21 cellular contexts compared by ENCODE assay signal in the genomic region with DNA sequence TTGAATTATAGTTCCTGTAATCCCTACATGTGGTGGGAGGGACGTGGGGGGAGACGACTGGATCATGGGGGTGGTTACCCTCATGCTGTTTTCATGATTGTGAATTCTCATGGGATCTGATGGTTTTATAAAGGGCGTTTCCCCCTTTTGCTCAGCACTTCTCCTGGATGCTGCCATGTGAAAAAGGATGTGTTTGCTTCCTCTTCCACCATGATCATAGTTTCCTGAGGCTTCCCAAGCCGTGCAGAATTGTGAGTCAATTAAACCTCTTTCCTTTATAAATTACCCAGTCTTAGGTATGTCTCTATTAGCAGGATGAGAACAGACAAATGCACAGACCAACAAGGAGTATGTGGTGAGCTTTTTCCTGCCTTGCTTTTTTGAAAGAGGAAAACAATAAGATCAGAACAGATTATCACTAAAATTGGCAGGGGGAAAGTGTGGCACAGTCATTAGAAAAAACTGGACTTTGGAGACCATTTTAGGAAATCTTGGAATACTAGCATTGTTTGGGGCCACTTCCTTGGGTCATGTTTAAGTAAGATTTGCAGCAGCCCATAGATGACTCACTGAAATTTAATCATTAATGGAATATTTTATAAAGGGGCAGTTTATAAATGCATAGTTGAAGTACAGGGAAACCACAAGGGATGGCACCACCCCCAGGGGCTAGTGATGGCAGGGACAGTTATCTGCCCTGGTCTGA.
A peak's percentile ranks its signal among the peaks of the same experiment; 100 is the strongest.
DNase-seq lines count a peak whose midpoint lies in the region; ATAC-seq, FAIRE-seq and TF ChIP-seq lines count a peak whose summit lies in the region.
"Had no signal": no experiment of that assay in that cellular context is flagged by ENCODE, and none has a peak within 500 bp of the region (broad histone marks: within the 10 kb centered on the region; RNA-seq: fewer than 3 reads in every experiment).

No MANE protein-coding gene starts in this region.

- H3K4me3 Mint-ChIP-seq in activated CD4-positive, alpha-beta T cell treated with anti-CD3 and anti-CD28 coated beads, Interleukin-2, amount 10 ng/mL, durations not matched to agents 7 days and 5 days, result no peak overlapping the region
- no peak overlapping the region for H3K4me3 Mint-ChIP-seq in activated CD4-positive, alpha-beta memory T cell treated with anti-CD3 and anti-CD28 coated beads for 36 hours

- H3K9ac ChIP-seq in fibroblast of lung (ENCODE audit: insufficient read depth, low read length), result no peak overlapping the region
- H3K9ac ChIP-seq: KMS-11 had no signal

- H3K4me3 ChIP-seq in fibroblast of lung (replicated peaks in 1 of 4; ENCODE audit: control extremely low read depth in 1 of 4, insufficient read depth in 1 of 4, low read depth in 3 of 4, low read length in 4 of 4) (no peak overlapping the region), osteoblast (ENCODE audit: insufficient read depth, low read length) (no peak overlapping the region)
- H3K4me3 ChIP-seq: HAP-1, MG63, PC-9, SJSA1 had no signal

- intact Hi-C loops in posterior vena cava (cut with DNase I), result no loop called here
- intact Hi-C loops in activated CD4-positive, alpha-beta memory T cell treated with anti-CD3 and anti-CD28 coated beads for 36 hours (cut with micrococcal nuclease), result no loop called here

- H3K4me2 ChIP-seq in fibroblast of lung (ENCODE audit: extremely low read depth, insufficient read depth, low read length) (no peak overlapping the region), osteoblast (ENCODE audit: insufficient read depth, low read length) (no peak overlapping the region)
- H3K4me2 ChIP-seq: KMS-11, PC-9 had no signal

- peak; percentile 30 for FAIRE-seq in RCC 7860 (lab: Jason Lieb, UNC)
- FAIRE-seq: HepG2 had no signal

- H3K27ac Mint-ChIP-seq in activated CD4-positive, alpha-beta T cell treated with anti-CD3 and anti-CD28 coated beads, Interleukin-2, amount 10 ng/mL, durations not matched to agents 7 days and 5 days, result no peak overlapping the region
- H3K27ac Mint-ChIP-seq in activated CD4-positive, alpha-beta memory T cell treated with anti-CD3 and anti-CD28 coated beads for 36 hours, result no peak overlapping the region

- H3K36me3 ChIP-seq in fibroblast of lung (ENCODE audit: control insufficient read depth, insufficient read depth, low read length) (no peaks in the 10 kb centered on the region), osteoblast (ENCODE audit: insufficient read depth, low read length) (no peaks in the 10 kb centered on the region)
- H3K36me3 ChIP-seq: HAP-1, MG63, SJSA1 had no signal

- no peaks in the 10 kb centered on the region for H3K9me3 Mint-ChIP-seq in activated CD4-positive, alpha-beta T cell treated with anti-CD3 and anti-CD28 coated beads, Interleukin-2, amount 10 ng/mL, durations not matched to agents 7 days and 5 days
- H3K9me3 Mint-ChIP-seq in activated CD4-positive, alpha-beta memory T cell treated with anti-CD3 and anti-CD28 coated beads for 36 hours, result peaks cover 7% of the 10 kb centered on the region

- CTCF ChIA-PET in activated CD4-positive, alpha-beta T cell treated with anti-CD3 and anti-CD28 coated beads, Interleukin-2, amount 10 ng/mL, durations not matched to agents 7 days and 5 days (lab: Charles Lee), result no interaction called here
- CTCF ChIA-PET in activated CD4-positive, alpha-beta memory T cell treated with anti-CD3 and anti-CD28 coated beads for 36 hours (lab: Charles Lee), result no interaction called here

- H3K79me2 ChIP-seq in fibroblast of lung (ENCODE audit: control insufficient read depth, insufficient read depth, low read length) (no peaks in the 10 kb centered on the region), osteoblast (ENCODE audit: insufficient read depth, low read length) (no peaks in the 10 kb centered on the region)

- no peak overlapping the region for H2AFZ ChIP-seq in fibroblast of lung (ENCODE audit: low read length)
- no peak overlapping the region for H2AFZ ChIP-seq in osteoblast (ENCODE audit: low read length)
- H2AFZ ChIP-seq: PC-9 had no signal

- DNase-seq in EH (ENCODE audit: low read depth) (peak; percentile 40), RCC 7860 (ENCODE audit: low spot score) (peak; percentile 40), fibroblast of lung (ENCODE audit: low read depth in 2 of 2) (peak; percentile 16 to 47), osteoblast (ENCODE audit: insufficient read length, low spot score, missing footprints) (peak; percentile 77), posterior vena cava (ENCODE audit: low spot score) (no peak)
- no peak for DNase-seq in activated CD4-positive, alpha-beta T cell treated with anti-CD3 and anti-CD28 coated beads, Interleukin-2, amount 10 ng/mL, durations not matched to agents 7 days and 5 days
- DNase-seq in activated CD4-positive, alpha-beta memory T cell treated with anti-CD3 and anti-CD28 coated beads for 36 hours, result no peak
- DNase-seq: Calu3; CD4-positive, CD25-positive, alpha-beta regulatory T cell; DMS53; MG63; NCI-H1092 treated with DMSO at 0.1 percent for 48 hours; NCI-H2107; NCI-H2227 treated with DMSO at 0.1 percent for 48 hours; NCI-H524; PC-9 had no signal

- no peaks in the 10 kb centered on the region for H4K20me1 ChIP-seq in fibroblast of lung (ENCODE audit: control insufficient read depth, extremely low read depth, insufficient read depth, low read length)
- H4K20me1 ChIP-seq in osteoblast (ENCODE audit: insufficient read depth, low read length), result no peaks in the 10 kb centered on the region

- H3K27ac ChIP-seq in fibroblast of lung (ENCODE audit: insufficient read depth, low read length) (no peak overlapping the region), osteoblast (ENCODE audit: low read depth, low read length) (no peak overlapping the region)
- H3K27ac ChIP-seq: KMS-11, PC-9, SJSA1 had no signal

- H3K27me3 ChIP-seq in fibroblast of lung (ENCODE audit: control insufficient read depth, insufficient read depth, low read length) (no peaks in the 10 kb centered on the region), osteoblast (ENCODE audit: insufficient read depth, low read length) (no peaks in the 10 kb centered on the region)
- H3K27me3 ChIP-seq: MG63, SJSA1 had no signal

- H3K4me1 ChIP-seq in fibroblast of lung (ENCODE audit: control insufficient read depth, extremely low read depth, insufficient read depth, low read length) (peaks cover 2% of the 10 kb centered on the region), osteoblast (ENCODE audit: insufficient read depth, low read length) (peaks cover 5% of the 10 kb centered on the region)
- H3K4me1 ChIP-seq: HAP-1, SJSA1 had no signal

- no peaks in the 10 kb centered on the region for H3K36me3 Mint-ChIP-seq in activated CD4-positive, alpha-beta T cell treated with anti-CD3 and anti-CD28 coated beads, Interleukin-2, amount 10 ng/mL, durations not matched to agents 7 days and 5 days (ENCODE audit: low read depth)
- no peaks in the 10 kb centered on the region for H3K36me3 Mint-ChIP-seq in activated CD4-positive, alpha-beta memory T cell treated with anti-CD3 and anti-CD28 coated beads for 36 hours
- H3K36me3 Mint-ChIP-seq: CD4-positive, CD25-positive, alpha-beta regulatory T cell had no signal

- H3K4me1 Mint-ChIP-seq in activated CD4-positive, alpha-beta T cell treated with anti-CD3 and anti-CD28 coated beads, Interleukin-2, amount 10 ng/mL, durations not matched to agents 7 days and 5 days, result no peaks in the 10 kb centered on the region
- no peaks in the 10 kb centered on the region for H3K4me1 Mint-ChIP-seq in activated CD4-positive, alpha-beta memory T cell treated with anti-CD3 and anti-CD28 coated beads for 36 hours (ENCODE audit: low read depth)
- H3K4me1 Mint-ChIP-seq: CD4-positive, CD25-positive, alpha-beta regulatory T cell had no signal

- TF ChIP-seq CTCF in fibroblast of lung (conservative IDR thresholded peaks at IDR 0.05 in 1 of 2, IDR thresholded peaks at IDR 0.05 in 1 of 2; ENCODE audit: low read depth in 1 of 2, low read length in 2 of 2) (no peak), osteoblast (IDR thresholded peaks at IDR 0.05; ENCODE audit: extremely low read depth, low read depth, low read length) (no peak)

- no peak for ATAC-seq in GM21381 (IDR thresholded peaks at IDR 0.05; ENCODE audit: unreplicated experiment)
- ATAC-seq: HepG2 had no signal

- H3K9me3 ChIP-seq in fibroblast of lung (ENCODE audit: control insufficient read depth, insufficient read depth, low read depth, low read length), result no peaks in the 10 kb centered on the region
- no peaks in the 10 kb centered on the region for H3K9me3 ChIP-seq in osteoblast (ENCODE audit: low read depth, low read length)
- H3K9me3 ChIP-seq: HAP-1, MG63, SJSA1 had no signal

- no peaks in the 10 kb centered on the region for H3K27me3 Mint-ChIP-seq in activated CD4-positive, alpha-beta T cell treated with anti-CD3 and anti-CD28 coated beads, Interleukin-2, amount 10 ng/mL, durations not matched to agents 7 days and 5 days
- no peaks in the 10 kb centered on the region for H3K27me3 Mint-ChIP-seq in activated CD4-positive, alpha-beta memory T cell treated with anti-CD3 and anti-CD28 coated beads for 36 hours

- POLR2A ChIA-PET in activated CD4-positive, alpha-beta T cell treated with anti-CD3 and anti-CD28 coated beads, Interleukin-2, amount 10 ng/mL, durations not matched to agents 7 days and 5 days (lab: Charles Lee), result no interaction called here
- POLR2A ChIA-PET in activated CD4-positive, alpha-beta memory T cell treated with anti-CD3 and anti-CD28 coated beads for 36 hours (lab: Charles Lee), result no interaction called here

Comparison
In these comparisons a context has a peak if more than half of its experiments do, and no peak if none do; other contexts are left out.
1. DNase-seq: peak in EH (single experiment), RCC 7860 (single experiment), fibroblast of lung (2 of 2) and osteoblast (single experiment); none in posterior vena cava (single experiment), activated CD4-positive, alpha-beta T cell treated with anti-CD3 and anti-CD28 coated beads, Interleukin-2, amount 10 ng/mL, durations not matched to agents 7 days and 5 days (single experiment) and activated CD4-positive, alpha-beta memory T cell treated with anti-CD3 and anti-CD28 coated beads for 36 hours (single experiment).